ENCODE assay signal across 1 cellular context in genomic region chr20:3808141-3808479, GRCh38.
TF ChIP-seq lines count a peak whose summit lies in the region.

No MANE protein-coding gene starts in this region.

TF ChIP-seq in HepG2, 621 proteins besides CTCF, POLR2A, EP300 and RAD21 (continued from another document and continues in another):
- TF ChIP-seq AHDC1 (CRISPR knock-in tag; IDR thresholded peaks at IDR 0.05; ENCODE audit: borderline replicate concordance), result no peak
- no peak for TF ChIP-seq ZNF615 (CRISPR knock-in tag; IDR thresholded peaks at IDR 0.05; ENCODE audit: borderline replicate concordance)
- no peak for TF ChIP-seq POGZ (CRISPR knock-in tag; IDR thresholded peaks at IDR 0.05)
- no peak for TF ChIP-seq AHR (CRISPR knock-in tag; IDR thresholded peaks at IDR 0.05)
- TF ChIP-seq MXI1 (IDR thresholded peaks at IDR 0.05; ENCODE audit: borderline replicate concordance, low read depth, low read length), result peak; percentile 79; the same call in 2 of the 3 replicates
- TF ChIP-seq ZNF329 (CRISPR knock-in tag; IDR thresholded peaks at IDR 0.05; ENCODE audit: low read depth), result no peak
- no peak for TF ChIP-seq ZFAT (CRISPR knock-in tag; conservative IDR thresholded peaks at IDR 0.05)
- TF ChIP-seq HOXA7 (CRISPR knock-in tag; IDR thresholded peaks at IDR 0.05), result no peak
- no peak for TF ChIP-seq MEIS1 (CRISPR knock-in tag; IDR thresholded peaks at IDR 0.05; ENCODE audit: borderline replicate concordance)
- TF ChIP-seq PAWR (CRISPR knock-in tag; IDR thresholded peaks at IDR 0.05; ENCODE audit: borderline replicate concordance), result no peak
- no peak for TF ChIP-seq ZNF496 (CRISPR knock-in tag; IDR thresholded peaks at IDR 0.05; ENCODE audit: insufficient replicate concordance)
- TF ChIP-seq ZMYM4 (CRISPR knock-in tag; IDR thresholded peaks at IDR 0.05), result no peak
- no peak; the same call in 1 of the 2 replicates for TF ChIP-seq ETV6 (CRISPR knock-in tag; conservative IDR thresholded peaks at IDR 0.05)
- TF ChIP-seq SMARCC2 (IDR thresholded peaks at IDR 0.05), result no peak
- no peak for TF ChIP-seq PAF1 (CRISPR knock-in tag; IDR thresholded peaks at IDR 0.05)
- TF ChIP-seq THAP7 (CRISPR knock-in tag; IDR thresholded peaks at IDR 0.05), result no peak
- no peak for TF ChIP-seq ZNF282 (IDR thresholded peaks at IDR 0.05; ENCODE audit: partially characterized antibody)
- no peak for TF ChIP-seq ZUFSP (CRISPR knock-in tag; IDR thresholded peaks at IDR 0.05; ENCODE audit: borderline replicate concordance)
- TF ChIP-seq MED1 (CRISPR knock-in tag; IDR thresholded peaks at IDR 0.05), result peak; percentile 56; the same call in 1 of the 2 replicates
- no peak for TF ChIP-seq DMTF1 (CRISPR knock-in tag; IDR thresholded peaks at IDR 0.05)
- peak; percentile 68 for TF ChIP-seq SAP130 (CRISPR knock-in tag; IDR thresholded peaks at IDR 0.05; ENCODE audit: low read depth)
- TF ChIP-seq TRIM22 (IDR thresholded peaks at IDR 0.05), result no peak
- no peak for TF ChIP-seq MTA1 (CRISPR knock-in tag; IDR thresholded peaks at IDR 0.05; ENCODE audit: borderline replicate concordance)
- no peak for TF ChIP-seq ZNF431 (CRISPR knock-in tag; IDR thresholded peaks at IDR 0.05; ENCODE audit: borderline replicate concordance, low read depth)
- TF ChIP-seq NCOA2 (CRISPR knock-in tag; IDR thresholded peaks at IDR 0.05), result no peak
- no peak for TF ChIP-seq RORA (CRISPR knock-in tag; IDR thresholded peaks at IDR 0.05)
- TF ChIP-seq, protein P1, sequence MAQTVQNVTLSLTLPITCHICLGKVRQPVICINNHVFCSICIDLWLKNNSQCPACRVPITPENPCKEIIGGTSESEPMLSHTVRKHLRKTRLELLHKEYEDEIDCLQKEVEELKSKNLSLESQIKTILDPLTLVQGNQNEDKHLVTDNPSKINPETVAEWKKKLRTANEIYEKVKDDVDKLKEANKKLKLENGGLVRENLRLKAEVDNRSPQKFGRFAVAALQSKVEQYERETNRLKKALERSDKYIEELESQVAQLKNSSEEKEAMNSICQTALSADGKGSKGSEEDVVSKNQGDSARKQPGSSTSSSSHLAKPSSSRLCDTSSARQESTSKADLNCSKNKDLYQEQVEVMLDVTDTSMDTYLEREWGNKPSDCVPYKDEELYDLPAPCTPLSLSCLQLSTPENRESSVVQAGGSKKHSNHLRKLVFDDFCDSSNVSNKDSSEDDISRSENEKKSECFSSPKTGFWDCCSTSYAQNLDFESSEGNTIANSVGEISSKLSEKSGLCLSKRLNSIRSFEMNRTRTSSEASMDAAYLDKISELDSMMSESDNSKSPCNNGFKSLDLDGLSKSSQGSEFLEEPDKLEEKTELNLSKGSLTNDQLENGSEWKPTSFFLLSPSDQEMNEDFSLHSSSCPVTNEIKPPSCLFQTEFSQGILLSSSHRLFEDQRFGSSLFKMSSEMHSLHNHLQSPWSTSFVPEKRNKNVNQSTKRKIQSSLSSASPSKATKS (CRISPR knock-in tag; IDR thresholded peaks at IDR 0.05), result no peak
- TF ChIP-seq TAF15 (IDR thresholded peaks at IDR 0.05; ENCODE audit: low read depth, low read length, poor library complexity, severe bottlenecking), result no peak
- TF ChIP-seq, protein P2, sequence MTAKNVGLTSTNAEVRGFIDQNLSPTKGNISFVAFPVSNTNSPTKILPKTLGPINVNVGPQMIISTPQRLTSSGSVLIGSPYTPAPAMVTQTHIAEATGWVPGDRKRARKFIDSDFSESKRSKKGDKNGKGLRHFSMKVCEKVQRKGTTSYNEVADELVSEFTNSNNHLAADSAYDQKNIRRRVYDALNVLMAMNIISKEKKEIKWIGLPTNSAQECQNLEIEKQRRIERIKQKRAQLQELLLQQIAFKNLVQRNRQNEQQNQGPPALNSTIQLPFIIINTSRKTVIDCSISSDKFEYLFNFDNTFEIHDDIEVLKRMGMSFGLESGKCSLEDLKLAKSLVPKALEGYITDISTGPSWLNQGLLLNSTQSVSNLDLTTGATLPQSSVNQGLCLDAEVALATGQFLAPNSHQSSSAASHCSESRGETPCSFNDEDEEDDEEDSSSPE (CRISPR knock-in tag; IDR thresholded peaks at IDR 0.05), result no peak
- TF ChIP-seq CEBPB (IDR thresholded peaks at IDR 0.05; ENCODE audit: borderline replicate concordance, low read depth, low read length), result no peak
- TF ChIP-seq KLF15 (CRISPR knock-in tag; IDR thresholded peaks at IDR 0.05; ENCODE audit: borderline replicate concordance), result no peak
- no peak for TF ChIP-seq ZSCAN31 (CRISPR knock-in tag; IDR thresholded peaks at IDR 0.05; ENCODE audit: low read depth)
- 0 out of 2 replicates have a peak, but pooled peaks have one; percentile 14 for TF ChIP-seq HOXA3 (CRISPR knock-in tag; IDR thresholded peaks at IDR 0.05)
- no peak for TF ChIP-seq POLR2AphosphoS5 (IDR thresholded peaks at IDR 0.05; ENCODE audit: low read depth, low read length)
- no peak for TF ChIP-seq IKZF4 (CRISPR knock-in tag; IDR thresholded peaks at IDR 0.05; ENCODE audit: borderline replicate concordance, low read depth, not compliant biosample characterization)
- TF ChIP-seq, protein P3, sequence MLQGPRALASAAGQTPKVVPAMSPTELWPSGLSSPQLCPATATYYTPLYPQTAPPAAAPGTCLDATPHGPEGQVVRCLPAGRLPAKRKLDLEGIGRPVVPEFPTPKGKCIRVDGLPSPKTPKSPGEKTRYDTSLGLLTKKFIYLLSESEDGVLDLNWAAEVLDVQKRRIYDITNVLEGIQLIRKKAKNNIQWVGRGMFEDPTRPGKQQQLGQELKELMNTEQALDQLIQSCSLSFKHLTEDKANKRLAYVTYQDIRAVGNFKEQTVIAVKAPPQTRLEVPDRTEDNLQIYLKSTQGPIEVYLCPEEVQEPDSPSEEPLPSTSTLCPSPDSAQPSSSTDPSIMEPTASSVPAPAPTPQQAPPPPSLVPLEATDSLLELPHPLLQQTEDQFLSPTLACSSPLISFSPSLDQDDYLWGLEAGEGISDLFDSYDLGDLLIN (CRISPR knock-in tag; IDR thresholded peaks at IDR 0.05; ENCODE audit: borderline replicate concordance), result no peak
- no peak for TF ChIP-seq IRF2 (CRISPR knock-in tag; IDR thresholded peaks at IDR 0.05)
- no peak for TF ChIP-seq HHEX (CRISPR knock-in tag; IDR thresholded peaks at IDR 0.05)
- TF ChIP-seq ZNF205 (CRISPR knock-in tag; IDR thresholded peaks at IDR 0.05), result no peak
- TF ChIP-seq NR1H2 (CRISPR knock-in tag; IDR thresholded peaks at IDR 0.05; ENCODE audit: borderline replicate concordance, low read depth), result no peak
- no peak for TF ChIP-seq ZNF337 (CRISPR knock-in tag; IDR thresholded peaks at IDR 0.05; ENCODE audit: borderline replicate concordance, low read depth)
- no peak for TF ChIP-seq TMF1 (CRISPR knock-in tag; IDR thresholded peaks at IDR 0.05; ENCODE audit: low read depth)
- TF ChIP-seq, protein P4, sequence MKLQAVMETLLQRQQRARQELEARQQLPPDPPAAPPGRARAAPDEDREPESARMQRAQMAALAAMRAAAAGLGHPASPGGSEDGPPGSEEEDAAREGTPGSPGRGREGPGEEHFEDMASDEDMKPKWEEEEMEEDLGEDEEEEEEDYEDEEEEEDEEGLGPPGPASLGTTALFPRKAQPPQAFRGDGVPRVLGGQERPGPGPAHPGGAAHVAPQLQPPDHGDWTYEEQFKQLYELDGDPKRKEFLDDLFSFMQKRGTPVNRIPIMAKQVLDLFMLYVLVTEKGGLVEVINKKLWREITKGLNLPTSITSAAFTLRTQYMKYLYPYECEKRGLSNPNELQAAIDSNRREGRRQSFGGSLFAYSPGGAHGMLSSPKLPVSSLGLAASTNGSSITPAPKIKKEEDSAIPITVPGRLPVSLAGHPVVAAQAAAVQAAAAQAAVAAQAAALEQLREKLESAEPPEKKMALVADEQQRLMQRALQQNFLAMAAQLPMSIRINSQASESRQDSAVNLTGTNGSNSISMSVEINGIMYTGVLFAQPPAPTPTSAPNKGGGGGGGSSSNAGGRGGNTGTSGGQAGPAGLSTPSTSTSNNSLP (IDR thresholded peaks at IDR 0.05; ENCODE audit: low read depth, low read length), result no peak
- TF ChIP-seq SKI (IDR thresholded peaks at IDR 0.05; ENCODE audit: partially characterized antibody), result no peak
